8 cellular contexts compared by ENCODE assay signal in genomic region chr14:102777711-102778615, GRCh38. TPM values are rescaled to one million over a fixed set of nuclear protein-coding genes. Genes with fewer than 3 reads are reported as not detected.
DNase-seq lines count a peak whose midpoint lies in the region; ATAC-seq and TF ChIP-seq lines count a peak whose summit lies in the region.

No MANE protein-coding gene starts in this region.

- peak overlapping the region; percentile 96 for H3K27ac Mint-ChIP-seq in stimulated activated memory B cell treated with anti-CD40 and anti-IgM and Interleukin-4, amounts not matched to agents 10 μg/mL and 1 μg/mL and 100 μg/mL, for 72 hours

- no peaks in the 10 kb centered on the region for H3K27me3 Mint-ChIP-seq in stimulated activated memory B cell treated with anti-CD40 and anti-IgM and Interleukin-4, amounts not matched to agents 10 μg/mL and 1 μg/mL and 100 μg/mL, for 72 hours

- peaks cover 28% of the 10 kb centered on the region for H3K36me3 Mint-ChIP-seq in stimulated activated memory B cell treated with anti-CD40 and anti-IgM and Interleukin-4, amounts not matched to agents 10 μg/mL and 1 μg/mL and 100 μg/mL, for 72 hours

- H3K4me1 ChIP-seq in colonic mucosa: no peaks in the 10 kb centered on the region
- H3K4me1 ChIP-seq in liver (ENCODE audit: control insufficient read depth in 4 of 4, insufficient read depth in 4 of 4, low read length in 3 of 4): peaks cover 0 to 14% (median 9%) of the 10 kb centered on the region in 4 donors

- under 1% methylated on average over 112 of the region's 112 CpGs for WGBS in liver

- H3K9me3 ChIP-seq in SK-N-MC (ENCODE audit: low read depth, low read length) (no peaks in the 10 kb centered on the region), colonic mucosa (no peaks in the 10 kb centered on the region), liver (ENCODE audit: control insufficient read depth in 4 of 4, low read length in 3 of 4) (no peaks in the 10 kb centered on the region)

- H3K9ac ChIP-seq in SK-N-MC (ENCODE audit: insufficient read length) (peak overlapping the region; percentile 92), colonic mucosa (ENCODE audit: low read depth in 2 of 2, low read length in 2 of 2) (peak overlapping the region; percentile 74 to 80), liver (ENCODE audit: low read depth in 1 of 2, low read length in 2 of 2) (peak overlapping the region; percentile 72 to 93)

- TF ChIP-seq CTCF in colonic mucosa (IDR thresholded peaks at IDR 0.05) (no peak), liver (IDR thresholded peaks at IDR 0.05; ENCODE audit: low read depth, low read length, missing input control) (no peak)

- peak overlapping the region; percentile 79 for H3K4me3 Mint-ChIP-seq in stimulated activated memory B cell treated with anti-CD40 and anti-IgM and Interleukin-4, amounts not matched to agents 10 μg/mL and 1 μg/mL and 100 μg/mL, for 72 hours

- H3K4me3 ChIP-seq in SK-N-MC (peak overlapping the region; percentile 95), colonic mucosa (peak overlapping the region; percentile 72), liver (ENCODE audit: low read depth in 1 of 3, low read length in 3 of 3) (peak overlapping the region; percentile 73 to 92 (median 80))

- intact Hi-C loops in colonic mucosa (cut with DNase I): loop anchor here (5.0 kb wide), 2 partner anchors 86 to 139 kb away; no protein-coding TSS in a partner anchor

- no peaks in the 10 kb centered on the region for H3K27me3 ChIP-seq in colonic mucosa
- H3K27me3 ChIP-seq in liver (ENCODE audit: control insufficient read depth in 4 of 4, insufficient read depth in 4 of 4, low read length in 3 of 4): no peaks in the 10 kb centered on the region

- ATAC-seq in HG02885 (IDR thresholded peaks at IDR 0.05; ENCODE audit: poor library complexity, unreplicated experiment): peak; percentile 10
- ATAC-seq in stimulated activated memory B cell treated with anti-CD40 and anti-IgM and Interleukin-4, amounts not matched to agents 10 μg/mL and 1 μg/mL and 100 μg/mL, for 72 hours: peak; percentile 53

- no peak for TF ChIP-seq RAD21 in liver (IDR thresholded peaks at IDR 0.05)

- DNase-seq in NCI-H2171 treated with DMSO at 0.1 percent for 48 hours (lab: John Stamatoyannopoulos, UW): peak; percentile 66
- DNase-seq in NCI-H2171 (lab: John Stamatoyannopoulos, UW): no peak
- DNase-seq in SK-N-MC (ENCODE audit: low read depth, low spot score): no peak
- no peak for DNase-seq in colonic mucosa
- DNase-seq in GF-D8 (lab: John Stamatoyannopoulos, UW): no peak

- no peaks in the 10 kb centered on the region; the same call in 1 of the 2 replicates for H3K36me3 ChIP-seq in SK-N-MC (ENCODE audit: insufficient read depth, low read length)
- no peaks in the 10 kb centered on the region for H3K36me3 ChIP-seq in colonic mucosa
- no peaks in the 10 kb centered on the region for H3K36me3 ChIP-seq in liver (ENCODE audit: control insufficient read depth in 4 of 4, insufficient read depth in 3 of 4, low read depth in 1 of 4, low read length in 3 of 4)

- H3K9me3 Mint-ChIP-seq in stimulated activated memory B cell treated with anti-CD40 and anti-IgM and Interleukin-4, amounts not matched to agents 10 μg/mL and 1 μg/mL and 100 μg/mL, for 72 hours: peaks cover 1% of the 10 kb centered on the region

- peaks cover 81% of the 10 kb centered on the region for H3K4me1 Mint-ChIP-seq in stimulated activated memory B cell treated with anti-CD40 and anti-IgM and Interleukin-4, amounts not matched to agents 10 μg/mL and 1 μg/mL and 100 μg/mL, for 72 hours

- H3K27ac ChIP-seq in SK-N-MC: peak overlapping the region; percentile 74
- H3K27ac ChIP-seq in colonic mucosa: peak overlapping the region; percentile 88
- H3K27ac ChIP-seq in liver (ENCODE audit: low read depth in 1 of 2, low read length in 2 of 2): peak overlapping the region; percentile 74 to 77

TF ChIP-seq in liver, 16 proteins besides CTCF, POLR2A, EP300 and RAD21:
- no peak for TF ChIP-seq NR2F2 (IDR thresholded peaks at IDR 0.05)
- TF ChIP-seq HNF4A (conservative IDR thresholded peaks at IDR 0.05): peak; percentile 18 to 28
- peak; percentile 3 for TF ChIP-seq HNF4G (IDR thresholded peaks at IDR 0.05)
TF ChIP-seq in liver: peak in this region for 2.

RNA-seq across cellular contexts. Expression of gene TRAF3, which starts 0.7 kb away (rescaled TPM):
- total RNA-seq in colonic mucosa: 10 to 100 TPM; 20.8 to 26.0 TPM
- 10 to 100 TPM in 1 of 2 donors, 1 to 10 TPM in 1; 7.1 to 12.0 TPM for total RNA-seq in liver
- polyA plus RNA-seq in liver: 1 to 10 TPM; 2.1 to 3.3 TPM
